In the genomic region with DNA sequence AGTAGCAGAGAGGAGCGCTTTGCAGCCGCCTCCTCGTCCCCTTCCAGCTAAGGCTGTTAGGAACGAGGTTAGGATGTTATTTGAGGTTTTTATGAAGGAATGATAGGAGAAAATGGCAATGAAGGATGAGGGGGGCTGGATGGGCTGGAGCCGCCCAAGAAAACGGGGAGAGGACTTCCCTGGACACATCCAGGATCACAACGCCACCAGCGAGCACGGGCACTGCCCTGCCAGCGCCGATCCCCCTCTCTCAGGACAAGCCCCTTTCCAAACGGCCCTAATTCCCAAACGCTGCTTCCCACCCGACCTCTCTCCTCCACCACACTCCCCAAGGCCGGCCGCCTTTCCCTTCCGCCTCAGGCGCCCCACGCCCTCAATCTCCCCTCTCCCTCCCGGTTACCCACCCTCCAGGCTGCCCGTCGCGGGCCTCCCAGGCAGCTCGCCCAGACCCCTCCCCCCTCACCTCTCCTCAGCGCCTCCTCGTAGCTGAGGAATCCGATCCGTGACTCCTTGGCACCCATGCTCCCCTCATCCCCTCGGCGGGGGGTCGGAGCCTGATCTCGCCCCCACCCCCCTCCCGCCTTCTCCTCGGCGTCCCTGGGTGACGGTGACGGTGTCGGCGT, we compare ENCODE assay signal across 8 cellular contexts. TPM values are rescaled to one million over a fixed set of nuclear protein-coding genes. Genes with fewer than 3 reads are reported as not detected.
DNase-seq lines count a peak whose midpoint lies in the region; ATAC-seq, FAIRE-seq and TF ChIP-seq lines count a peak whose summit lies in the region.

No MANE protein-coding gene starts in this region.

- H3K36me3 Mint-ChIP-seq in IgD-negative memory B cell, result no peaks in the 10 kb centered on the region
- peaks cover 4% of the 10 kb centered on the region for H3K36me3 Mint-ChIP-seq in stimulated activated naive CD8-positive, alpha-beta T cell treated with anti-CD3 and anti-CD28 coated beads, Interleukin-15, Interleukin-2, amounts not matched to agents 100 ng/mL and 50 ng/mL, for 24 hours (ENCODE audit: low read depth)

- TF ChIP-seq CTCF in DND-41 (IDR thresholded peaks at IDR 0.05; ENCODE audit: borderline replicate concordance, extremely low read depth, low read length, poor library complexity, severe bottlenecking) (no peak), astrocyte of the spinal cord (IDR thresholded peaks at IDR 0.05; ENCODE audit: low read depth, low read length) (no peak), kidney (IDR thresholded peaks at IDR 0.05; ENCODE audit: borderline replicate concordance, extremely low read depth, insufficient read depth) (no peak)

- H3K4me1 Mint-ChIP-seq in IgD-negative memory B cell, result peaks cover 24 to 46% (median 45%) of the 10 kb centered on the region in 3 donors
- H3K4me1 Mint-ChIP-seq in stimulated activated naive CD8-positive, alpha-beta T cell treated with anti-CD3 and anti-CD28 coated beads, Interleukin-15, Interleukin-2, amounts not matched to agents 100 ng/mL and 50 ng/mL, for 24 hours (ENCODE audit: low read depth), result peaks cover 63% of the 10 kb centered on the region

- H3K79me2 ChIP-seq in DND-41 (ENCODE audit: insufficient read depth, low read length), result peaks cover 51% of the 10 kb centered on the region

- DNase-seq in DND-41 (no peak), astrocyte of the spinal cord (ENCODE audit: low read depth, low spot score) (peak; percentile 23), kidney (no peak), putamen (ENCODE audit: low spot score) (no peak)
- DNase-seq in stimulated activated CD4-positive, alpha-beta T cell treated with anti-CD3 and anti-CD28 coated beads, Interleukin-4, amount 100 ng/mL, for 4 hours, result no peak

- peak overlapping the region; percentile 92 for H3K4me2 ChIP-seq in DND-41 (ENCODE audit: insufficient read depth, low read length)

- peak overlapping the region; percentile 99 for H3K27ac ChIP-seq in DND-41 (ENCODE audit: low read length)
- peak overlapping the region; percentile 93 to 94 for H3K27ac ChIP-seq in kidney (ENCODE audit: low read depth in 2 of 2, low read length in 2 of 2)

- peak overlapping the region; percentile 94 to 97 (median 96) for H3K4me3 Mint-ChIP-seq in IgD-negative memory B cell
- peak overlapping the region; percentile 93 for H3K4me3 Mint-ChIP-seq in stimulated activated naive CD8-positive, alpha-beta T cell treated with anti-CD3 and anti-CD28 coated beads, Interleukin-15, Interleukin-2, amounts not matched to agents 100 ng/mL and 50 ng/mL, for 24 hours

- H3K27me3 Mint-ChIP-seq in IgD-negative memory B cell, result no peaks in the 10 kb centered on the region
- H3K27me3 Mint-ChIP-seq in stimulated activated naive CD8-positive, alpha-beta T cell treated with anti-CD3 and anti-CD28 coated beads, Interleukin-15, Interleukin-2, amounts not matched to agents 100 ng/mL and 50 ng/mL, for 24 hours, result no peaks in the 10 kb centered on the region

- FAIRE-seq in kidney (lab: Jason Lieb, UNC), result no peak

- H3K27me3 ChIP-seq in DND-41 (ENCODE audit: insufficient read depth, low read length, poor library complexity), result no peaks in the 10 kb centered on the region

- in situ Hi-C loops in astrocyte of the spinal cord (cut with HindIII; ENCODE audit: low sequenced_read_pairs), result no loop called here

- H3K9me3 Mint-ChIP-seq in IgD-negative memory B cell, result no peaks in the 10 kb centered on the region
- H3K9me3 Mint-ChIP-seq in stimulated activated naive CD8-positive, alpha-beta T cell treated with anti-CD3 and anti-CD28 coated beads, Interleukin-15, Interleukin-2, amounts not matched to agents 100 ng/mL and 50 ng/mL, for 24 hours, result no peaks in the 10 kb centered on the region

- peak overlapping the region; percentile 80 for H2AFZ ChIP-seq in DND-41 (ENCODE audit: low read depth, low read length)

- H3K9me3 ChIP-seq in DND-41 (ENCODE audit: insufficient read depth, low read length, severe bottlenecking) (no peaks in the 10 kb centered on the region), kidney (ENCODE audit: control insufficient read depth in 1 of 2, low read length in 2 of 2) (no peaks in the 10 kb centered on the region)

- peaks cover 52% of the 10 kb centered on the region for H3K4me1 ChIP-seq in DND-41 (ENCODE audit: insufficient read depth, low read length)
- peaks cover 6 to 7% of the 10 kb centered on the region in 2 donors for H3K4me1 ChIP-seq in kidney (ENCODE audit: control insufficient read depth in 1 of 2, insufficient read depth in 1 of 2, low read depth in 1 of 2, low read length in 2 of 2)

- H3K36me3 ChIP-seq in DND-41 (ENCODE audit: insufficient read depth, low read length) (no peaks in the 10 kb centered on the region; the same call in 1 of the 2 replicates), kidney (ENCODE audit: control insufficient read depth in 1 of 2, insufficient read depth in 2 of 2, low read length in 2 of 2) (no peaks in the 10 kb centered on the region)

- peak overlapping the region; percentile 94 for H3K9ac ChIP-seq in DND-41 (ENCODE audit: low read depth, low read length)
- H3K9ac ChIP-seq in kidney (ENCODE audit: low read length in 2 of 2), result peak overlapping the region; percentile 38 to 88

- ATAC-seq in DND-41 (ENCODE audit: insufficient read depth, low read depth) (peak; percentile 59), GM21529 (IDR thresholded peaks at IDR 0.05; ENCODE audit: unreplicated experiment) (peak; percentile 12)

- intact Hi-C loops in kidney (cut with DNase I), result no loop called here

- H3K4me3 ChIP-seq in DND-41 (ENCODE audit: low read depth in 1 of 2, low read length in 2 of 2), result peak overlapping the region; percentile 82 to 84
- H3K4me3 ChIP-seq in astrocyte of the spinal cord (ENCODE audit: low read depth, low read length), result peak overlapping the region; percentile 74
- H3K4me3 ChIP-seq in kidney (ENCODE audit: low read length in 2 of 2), result peak overlapping the region; percentile 77 to 94

- H4K20me1 ChIP-seq in DND-41 (ENCODE audit: insufficient read depth, low read length), result peaks cover 8% of the 10 kb centered on the region; the same call in 1 of the 2 replicates

- H3K27ac Mint-ChIP-seq in IgD-negative memory B cell, result peak overlapping the region; percentile 92 to 98 (median 98)
- peak overlapping the region; percentile 92 for H3K27ac Mint-ChIP-seq in stimulated activated naive CD8-positive, alpha-beta T cell treated with anti-CD3 and anti-CD28 coated beads, Interleukin-15, Interleukin-2, amounts not matched to agents 100 ng/mL and 50 ng/mL, for 24 hours

RNA-seq across cellular contexts. Expression of a gene that starts 0.4 kb away (rescaled TPM):
- 6.5 TPM for polyA plus RNA-seq in IgD-negative memory B cell
- total RNA-seq in kidney, result 53.1 TPM
- 14.6 TPM for polyA plus RNA-seq in kidney (ENCODE audit: insufficient read depth, low read depth, low replicate concordance)

RNA-seq across cellular contexts. Expression of a gene that starts 30.8 kb away (rescaled TPM):
- not detected for polyA plus RNA-seq in IgD-negative memory B cell
- not detected for total RNA-seq in kidney
- not detected for polyA plus RNA-seq in kidney (ENCODE audit: insufficient read depth, low read depth, low replicate concordance)
